Comparison of ENCODE assay signal across 1 cellular context in genomic region chr18:58557013-58557435, GRCh38.
TF ChIP-seq lines count a peak whose summit lies in the region.

No MANE protein-coding gene starts in this region.

TF ChIP-seq in GM12878, 131 proteins besides CTCF, POLR2A, EP300 and RAD21:
- TF ChIP-seq ZNF687 (IDR thresholded peaks at IDR 0.05) (peak; percentile 89), CEBPB (IDR thresholded peaks at IDR 0.05; ENCODE audit: borderline replicate concordance in 1 of 2, low read depth in 2 of 2, low read length in 2 of 2) (no peak), BHLHE40 (IDR thresholded peaks at IDR 0.05; ENCODE audit: borderline replicate concordance in 1 of 2, low read depth in 2 of 2, low read length in 1 of 2) (peak; percentile 21 to 36; a peak in 1 of 4 replicates), ETV6 (conservative IDR thresholded peaks at IDR 0.05 in 1 of 2, IDR thresholded peaks at IDR 0.05 in 1 of 2; ENCODE audit: borderline replicate concordance in 1 of 2, low read depth in 1 of 2) (peak in 1 of 2 experiments; percentile 53; a peak in 1 of 4 replicates), EGR1 (IDR thresholded peaks at IDR 0.05; ENCODE audit: borderline replicate concordance in 1 of 2, low read depth in 2 of 2, low read length in 2 of 2) (no peak), ZNF592 (IDR thresholded peaks at IDR 0.05) (peak; percentile 67; the same call in 1 of the 2 replicates), DPF2 (IDR thresholded peaks at IDR 0.05) (peak; percentile 32; the same call in 1 of the 2 replicates), SKIL (IDR thresholded peaks at IDR 0.05; ENCODE audit: low read depth, poor library complexity, severe bottlenecking) (no peak), MEF2B (IDR thresholded peaks at IDR 0.05; ENCODE audit: partially characterized antibody, poor library complexity, severe bottlenecking) (peak; percentile 17), RB1 (IDR thresholded peaks at IDR 0.05; ENCODE audit: borderline replicate concordance) (no peak), ZNF207 (IDR thresholded peaks at IDR 0.05; ENCODE audit: borderline replicate concordance) (peak; percentile 70; the same call in 1 of the 2 replicates), GATAD2B (conservative IDR thresholded peaks at IDR 0.05; ENCODE audit: low read depth) (0 out of 2 replicates have a peak, but pooled peaks have one; percentile 30), SMC3 (IDR thresholded peaks at IDR 0.05; ENCODE audit: borderline replicate concordance, low read length) (peak; percentile 27; the same call in 1 of the 2 replicates), IKZF2 (IDR thresholded peaks at IDR 0.05) (peak in 1 of 2 experiments; percentile 54; a peak in 3 of 4 replicates), NR2F1 (conservative IDR thresholded peaks at IDR 0.05) (0 out of 2 replicates have a peak, but pooled peaks have one; percentile 25), RUNX3 (IDR thresholded peaks at IDR 0.05; ENCODE audit: low read length) (peak; percentile 56), PAX5 (IDR thresholded peaks at IDR 0.05; ENCODE audit: borderline replicate concordance, low read depth, low read length) (peak; percentile 96), STAT1 (conservative IDR thresholded peaks at IDR 0.05) (no peak), ZBED1 (IDR thresholded peaks at IDR 0.05; ENCODE audit: borderline replicate concordance) (0 out of 2 replicates have a peak, but pooled peaks have one; percentile 37), PKNOX1 (IDR thresholded peaks at IDR 0.05) (peak; percentile 34; the same call in 1 of the 2 replicates), CREB1 (IDR thresholded peaks at IDR 0.05; ENCODE audit: low read depth) (0 out of 2 replicates have a peak, but pooled peaks have one; percentile 5), BCL3 (IDR thresholded peaks at IDR 0.05; ENCODE audit: borderline replicate concordance, insufficient read depth, low read depth, low read length, poor library complexity, severe bottlenecking) (peak; percentile 60), POU2F2 (IDR thresholded peaks at IDR 0.05; ENCODE audit: borderline replicate concordance, low read depth, low read length) (peak; percentile 24; the same call in 1 of the 3 replicates), ZSCAN29 (IDR thresholded peaks at IDR 0.05) (no peak), YY1 (IDR thresholded peaks at IDR 0.05; ENCODE audit: low read depth, low read length) (peak; percentile 41; the same call in 1 of the 2 replicates), LARP7 (IDR thresholded peaks at IDR 0.05) (peak; percentile 63; the same call in 1 of the 2 replicates), PML (IDR thresholded peaks at IDR 0.05; ENCODE audit: low read length) (no peak), BRCA1 (IDR thresholded peaks at IDR 0.05; ENCODE audit: low read depth, low read length) (no peak), CREM (IDR thresholded peaks at IDR 0.05; ENCODE audit: low read depth) (peak; percentile 45; the same call in 1 of the 2 replicates), CHD2 (IDR thresholded peaks at IDR 0.05; ENCODE audit: borderline replicate concordance, low read depth, low read length) (0 out of 2 replicates have a peak, but pooled peaks have one; percentile 43), HDGF (IDR thresholded peaks at IDR 0.05) (0 out of 2 replicates have a peak, but pooled peaks have one; percentile 57), IKZF1 (conservative IDR thresholded peaks at IDR 0.05) (peak; percentile 29; the same call in 1 of the 2 replicates), NBN (IDR thresholded peaks at IDR 0.05) (0 out of 2 replicates have a peak, but pooled peaks have one; percentile 39), MTA2 (IDR thresholded peaks at IDR 0.05; ENCODE audit: low read depth) (peak; percentile 60; the same call in 1 of the 2 replicates), POLR2AphosphoS5 (IDR thresholded peaks at IDR 0.05; ENCODE audit: low read length) (0 out of 2 replicates have a peak, but pooled peaks have one; percentile 32)
- TF ChIP-seq, protein P1, sequence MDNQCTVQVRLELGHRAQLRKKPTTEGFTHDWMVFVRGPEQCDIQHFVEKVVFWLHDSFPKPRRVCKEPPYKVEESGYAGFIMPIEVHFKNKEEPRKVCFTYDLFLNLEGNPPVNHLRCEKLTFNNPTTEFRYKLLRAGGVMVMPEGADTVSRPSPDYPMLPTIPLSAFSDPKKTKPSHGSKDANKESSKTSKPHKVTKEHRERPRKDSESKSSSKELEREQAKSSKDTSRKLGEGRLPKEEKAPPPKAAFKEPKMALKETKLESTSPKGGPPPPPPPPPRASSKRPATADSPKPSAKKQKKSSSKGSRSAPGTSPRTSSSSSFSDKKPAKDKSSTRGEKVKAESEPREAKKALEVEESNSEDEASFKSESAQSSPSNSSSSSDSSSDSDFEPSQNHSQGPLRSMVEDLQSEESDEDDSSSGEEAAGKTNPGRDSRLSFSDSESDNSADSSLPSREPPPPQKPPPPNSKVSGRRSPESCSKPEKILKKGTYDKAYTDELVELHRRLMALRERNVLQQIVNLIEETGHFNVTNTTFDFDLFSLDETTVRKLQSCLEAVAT (IDR thresholded peaks at IDR 0.05) = 0 out of 2 replicates have a peak, but pooled peaks have one; percentile 29
- TF ChIP-seq, protein P2, sequence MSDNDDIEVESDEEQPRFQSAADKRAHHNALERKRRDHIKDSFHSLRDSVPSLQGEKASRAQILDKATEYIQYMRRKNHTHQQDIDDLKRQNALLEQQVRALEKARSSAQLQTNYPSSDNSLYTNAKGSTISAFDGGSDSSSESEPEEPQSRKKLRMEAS (IDR thresholded peaks at IDR 0.05; ENCODE audit: low read depth, low read length) = 0 out of 2 replicates have a peak, but pooled peaks have one; percentile 34
- TF ChIP-seq, protein P3, sequence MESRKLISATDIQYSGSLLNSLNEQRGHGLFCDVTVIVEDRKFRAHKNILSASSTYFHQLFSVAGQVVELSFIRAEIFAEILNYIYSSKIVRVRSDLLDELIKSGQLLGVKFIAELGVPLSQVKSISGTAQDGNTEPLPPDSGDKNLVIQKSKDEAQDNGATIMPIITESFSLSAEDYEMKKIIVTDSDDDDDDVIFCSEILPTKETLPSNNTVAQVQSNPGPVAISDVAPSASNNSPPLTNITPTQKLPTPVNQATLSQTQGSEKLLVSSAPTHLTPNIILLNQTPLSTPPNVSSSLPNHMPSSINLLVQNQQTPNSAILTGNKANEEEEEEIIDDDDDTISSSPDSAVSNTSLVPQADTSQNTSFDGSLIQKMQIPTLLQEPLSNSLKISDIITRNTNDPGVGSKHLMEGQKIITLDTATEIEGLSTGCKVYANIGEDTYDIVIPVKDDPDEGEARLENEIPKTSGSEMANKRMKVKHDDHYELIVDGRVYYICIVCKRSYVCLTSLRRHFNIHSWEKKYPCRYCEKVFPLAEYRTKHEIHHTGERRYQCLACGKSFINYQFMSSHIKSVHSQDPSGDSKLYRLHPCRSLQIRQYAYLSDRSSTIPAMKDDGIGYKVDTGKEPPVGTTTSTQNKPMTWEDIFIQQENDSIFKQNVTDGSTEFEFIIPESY (IDR thresholded peaks at IDR 0.05) = no peak
- TF ChIP-seq, protein P4, sequence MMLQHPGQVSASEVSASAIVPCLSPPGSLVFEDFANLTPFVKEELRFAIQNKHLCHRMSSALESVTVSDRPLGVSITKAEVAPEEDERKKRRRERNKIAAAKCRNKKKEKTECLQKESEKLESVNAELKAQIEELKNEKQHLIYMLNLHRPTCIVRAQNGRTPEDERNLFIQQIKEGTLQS (IDR thresholded peaks at IDR 0.05; ENCODE audit: borderline replicate concordance, extremely low read depth, low read depth, low read length) = no peak
